38 cellular contexts compared by ENCODE assay signal in the genomic region with DNA sequence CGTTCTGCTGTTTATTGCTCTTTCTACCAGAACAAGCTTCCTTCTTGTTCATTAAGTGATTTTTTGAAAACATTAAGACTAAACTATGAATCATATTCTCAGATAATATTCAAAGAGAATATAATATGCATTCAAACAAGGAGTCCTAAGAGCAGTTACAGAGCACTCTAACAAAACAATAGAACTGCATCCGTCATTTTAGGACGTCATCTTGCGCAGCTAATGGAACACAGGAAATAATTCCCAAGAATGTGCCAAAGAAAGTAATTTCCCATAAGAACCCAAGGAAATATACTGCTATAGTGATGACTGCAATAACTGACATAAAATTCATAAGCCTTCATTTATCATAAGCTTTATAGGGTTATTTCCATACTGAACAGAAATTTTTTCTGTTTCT.
"Had no signal": no experiment of that assay in that cellular context is flagged by ENCODE, and none has a peak within 500 bp of the region (broad histone marks: within the 10 kb centered on the region; RNA-seq: fewer than 3 reads in every experiment).

No MANE protein-coding gene starts in this region.

- H3K36me3 Mint-ChIP-seq: activated CD4-positive, alpha-beta memory T cell treated with anti-CD3 and anti-CD28 coated beads for 36 hours; activated naive CD4-positive, alpha-beta T cell treated with anti-CD3 and anti-CD28 coated beads, Interleukin-2, amount 50 U/mL, for 72 hours had no signal

- H3K27me3 ChIP-seq: adrenal gland, body of pancreas, breast epithelium, Peyer's patch had no signal

- H3K4me1 Mint-ChIP-seq: activated B cell treated with CpG ODN at 0.5 μM for 24 hours had no signal

- H3K9me3 ChIP-seq: adrenal gland, body of pancreas, breast epithelium, Peyer's patch, SJSA1 had no signal

- H3K9me3 Mint-ChIP-seq: activated B cell treated with CpG ODN at 0.5 μM for 24 hours; activated CD4-positive, alpha-beta memory T cell treated with anti-CD3 and anti-CD28 coated beads for 36 hours; activated naive CD4-positive, alpha-beta T cell treated with anti-CD3 and anti-CD28 coated beads for 36 hours; activated naive CD4-positive, alpha-beta T cell treated with anti-CD3 and anti-CD28 coated beads, Interleukin-2, amount 50 U/mL, for 72 hours; activated T-cell treated with anti-CD3 and anti-CD28 coated beads, Interleukin-2, amount 50 U/mL, for 4 hours; activated T-helper 1 cell treated with anti-CD3 and anti-CD28 coated beads, Interleukin-12 subunit alpha, Interleukin-12 subunit beta, Interleukin-2, Interleukin-4 antibody, amounts not matched to agents 30 ng/mL and 10 ng/mL and 1 ng/mL, durations not matched to agents 14 hours and 24 hours and 36 hours had no signal

- DNase-seq: activated B cell treated with CpG ODN at 0.5 μM for 24 hours; activated CD4-positive, alpha-beta memory T cell treated with anti-CD3 and anti-CD28 coated beads for 36 hours; activated CD4-positive, alpha-beta T cell treated with anti-CD3 and anti-CD28 coated beads for 4 hours; activated CD4-positive, alpha-beta T cell treated with anti-CD3 and anti-CD28 coated beads, Interleukin-2, amount 50 U/mL, for 1 hour; activated CD4-positive, CD25-positive, alpha-beta regulatory T cell treated with anti-CD3 and anti-CD28 coated beads, Interleukin-2, amount 50 U/mL, for 72 hours; activated CD8-positive, alpha-beta memory T cell treated with anti-CD3 and anti-CD28 coated beads, Interleukin-2, amount 50 U/mL, for 4 hours; activated gamma-delta T cell treated with Interleukin-2 at 50 U/mL for 16 hours; activated naive CD4-positive, alpha-beta T cell treated with anti-CD3 and anti-CD28 coated beads for 36 hours; activated T-cell treated with anti-CD3 and anti-CD28 coated beads for 4 hours; activated T-cell treated with anti-CD3 and anti-CD28 coated beads, Interleukin-2, amount 50 U/mL, for 4 hours; adrenal gland; body of pancreas; MM.1S; MV-4-11; NCI-H1092; NCI-H1436 treated with DMSO at 0.1 percent for 48 hours; NCI-H1694 treated with DMSO at 0.1 percent for 48 hours; NCI-H2029; NCI-H2107; NCI-H2171; NCI-H510A; NCI-H526; NCI-H748 treated with DMSO at 0.1 percent for 48 hours; NK-92 treated with Interleukin-12 subunit alpha and Interleukin-12 subunit beta, amount 100 ng/mL, for 24 hours; PC-3; Peyer's patch; RPMI8226; SHP77 treated with DMSO at 0.1 percent for 48 hours; SW 1271; T-helper 1 cell; T-helper 2 cell; T-helper 9 cell had no signal

- H3K4me1 ChIP-seq: adrenal gland, breast epithelium, Peyer's patch, SJSA1 had no signal

- H3K9ac ChIP-seq: KMS-11 had no signal

- H3K4me3 ChIP-seq: adrenal gland, body of pancreas, breast epithelium, Peyer's patch, SJSA1 had no signal

- H3K27ac Mint-ChIP-seq: activated B cell treated with CpG ODN at 0.5 μM for 24 hours; activated CD4-positive, alpha-beta memory T cell treated with anti-CD3 and anti-CD28 coated beads for 36 hours; activated naive CD4-positive, alpha-beta T cell treated with anti-CD3 and anti-CD28 coated beads for 36 hours; activated naive CD4-positive, alpha-beta T cell treated with anti-CD3 and anti-CD28 coated beads, Interleukin-2, amount 50 U/mL, for 72 hours; activated T-helper 1 cell treated with anti-CD3 and anti-CD28 coated beads, Interleukin-12 subunit alpha, Interleukin-12 subunit beta, Interleukin-2, Interleukin-4 antibody, amounts not matched to agents 30 ng/mL and 10 ng/mL and 1 ng/mL, durations not matched to agents 14 hours and 24 hours and 36 hours had no signal

- H3K4me2 ChIP-seq: KMS-11 had no signal

- H3K36me3 ChIP-seq: adrenal gland, breast epithelium, Peyer's patch, SJSA1 had no signal

- ATAC-seq: activated naive CD4-positive, alpha-beta T cell treated with anti-CD3 and anti-CD28 coated beads, Interleukin-2, amount 50 U/mL, for 72 hours; activated T-cell treated with anti-CD3 and anti-CD28 coated beads, Interleukin-2, amount 50 U/mL, for 4 hours; body of pancreas; PC-3 had no signal

- H3K4me3 Mint-ChIP-seq: activated B cell treated with CpG ODN at 0.5 μM for 24 hours; activated CD4-positive, alpha-beta memory T cell treated with anti-CD3 and anti-CD28 coated beads for 36 hours; activated naive CD4-positive, alpha-beta T cell treated with anti-CD3 and anti-CD28 coated beads for 36 hours; activated T-cell treated with anti-CD3 and anti-CD28 coated beads, Interleukin-2, amount 50 U/mL, for 4 hours; activated T-helper 1 cell treated with anti-CD3 and anti-CD28 coated beads, Interleukin-12 subunit alpha, Interleukin-12 subunit beta, Interleukin-2, Interleukin-4 antibody, amounts not matched to agents 30 ng/mL and 10 ng/mL and 1 ng/mL, durations not matched to agents 14 hours and 24 hours and 36 hours had no signal

- H3K27ac ChIP-seq: adrenal gland, body of pancreas, breast epithelium, KMS-11, Peyer's patch, SJSA1, VCaP had no signal
